Comparison of ENCODE assay signal across 10 cellular contexts in genomic region chr1:225921734-225922709, GRCh38. TPM values are rescaled to one million over a fixed set of nuclear protein-coding genes. Genes with fewer than 3 reads are reported as not detected.
DNase-seq lines count a peak whose midpoint lies in the region; ATAC-seq and TF ChIP-seq lines count a peak whose summit lies in the region.
"Had no signal": no experiment of that assay in that cellular context is flagged by ENCODE, and none has a peak within 500 bp of the region (broad histone marks: within the 10 kb centered on the region; RNA-seq: fewer than 3 reads in every experiment).

No MANE protein-coding gene starts in this region.

- H3K9me2 ChIP-seq in GM23248 (ENCODE audit: insufficient read depth) = no peaks in the 10 kb centered on the region

- H3K9ac ChIP-seq in GM23248 = no peak overlapping the region

- H3K27me3 ChIP-seq in GM23248 (replicated peaks; ENCODE audit: insufficient read depth) = no peaks in the 10 kb centered on the region

- H4K20me1 ChIP-seq in GM23248 (ENCODE audit: insufficient read depth) = no peaks in the 10 kb centered on the region

- TF ChIP-seq CTCF in 22Rv1 (IDR thresholded peaks at IDR 0.05) = no peak

- DNase-seq in GM23248 = no peak
- DNase-seq in RPMI7951 (ENCODE audit: low read depth) = peak; percentile 69
- DNase-seq in fibroblast of the conjunctiva (ENCODE audit: low read depth) = peak; percentile 4
- no peak for DNase-seq in amygdala (lab: John Stamatoyannopoulos, UW)
- DNase-seq in HK-2 (ENCODE audit: unreplicated experiment) = no peak
- no peak for DNase-seq in SIG-M5 (lab: John Stamatoyannopoulos, UW)
- DNase-seq: GF-D8, NCI-H2227 treated with DMSO at 0.1 percent for 48 hours had no signal

- no peaks in the 10 kb centered on the region for H3K9me3 ChIP-seq in GM23248 (ENCODE audit: low read depth)

- no peak overlapping the region for H2AFZ ChIP-seq in GM23248

- H3K36me3 ChIP-seq in GM23248 (ENCODE audit: low read depth) = peaks cover 13% of the 10 kb centered on the region; the same call in 1 of the 2 replicates

- no peak overlapping the region for H3K4me3 ChIP-seq in GM23248

- no peak for ATAC-seq in HG03432 (IDR thresholded peaks at IDR 0.05; ENCODE audit: unreplicated experiment)

- 77 to 79% methylated on average over 23 of the region's 23 CpGs for WGBS in GM23248 (ENCODE audit: low coverage in 1 of 2, low lambda C conversion rate in 2 of 2, missing lambda C conversion rate in 2 of 2), 2 experiments

- H3F3A ChIP-seq in GM23248 (ENCODE audit: insufficient read depth) = peaks cover 14% of the 10 kb centered on the region; the same call in 1 of the 2 replicates

- in situ Hi-C loops in GM23248 (cut with MboI) = no loop called here

- H3K27ac ChIP-seq in 22Rv1 (peak overlapping the region; percentile 94), GM23248 (no peak overlapping the region)

- H3K79me2 ChIP-seq in GM23248 (ENCODE audit: insufficient read depth) = peaks cover 31% of the 10 kb centered on the region

- peaks cover 26% of the 10 kb centered on the region for H3K4me1 ChIP-seq in GM23248 (ENCODE audit: insufficient read depth)

- H3K4me2 ChIP-seq in GM23248 (ENCODE audit: unreplicated experiment) = peak overlapping the region; percentile 82

RNA-seq across cellular contexts. Expression of gene PYCR2, which starts 2.0 kb away (rescaled TPM):
- 59.1 and 69.6 TPM in 2 replicates for total RNA-seq in GM23248 (2014; rRNA removed; shearing (Covaris generic))
- 55.5 and 61.1 TPM in 2 replicates for polyA plus RNA-seq in GM23248 (2016; fragmentation: Nextera tagmentation; extraction: Ambion mirVana)
- 31.2 and 38.9 TPM in 2 replicates for total RNA-seq in RPMI7951 (2014; rRNA removed; shearing (Covaris generic))

RNA-seq across cellular contexts. Expression of gene LEFTY2, which starts 19.0 kb away (rescaled TPM):
- total RNA-seq in GM23248 (2014; rRNA removed; shearing (Covaris generic)) = not detected in 2 replicates
- polyA plus RNA-seq in GM23248 (2016; fragmentation: Nextera tagmentation; extraction: Ambion mirVana) = not detected in 2 replicates
- total RNA-seq in RPMI7951 (2014; rRNA removed; shearing (Covaris generic)) = not detected in 2 replicates

RNA-seq across cellular contexts. Expression of gene LEFTY1, which starts 33.1 kb away (rescaled TPM):
- not detected in 2 replicates for total RNA-seq in GM23248 (2014; rRNA removed; shearing (Covaris generic))
- not detected in 2 replicates for polyA plus RNA-seq in GM23248 (2016; fragmentation: Nextera tagmentation; extraction: Ambion mirVana)
- not detected in 2 replicates for total RNA-seq in RPMI7951 (2014; rRNA removed; shearing (Covaris generic))

RNA-seq across cellular contexts. Expression of gene TMEM63A, which starts 39.8 kb away (rescaled TPM):
- total RNA-seq in GM23248 (2014; rRNA removed; shearing (Covaris generic)) = 9.7 and 11.9 TPM in 2 replicates
- polyA plus RNA-seq in GM23248 (2016; fragmentation: Nextera tagmentation; extraction: Ambion mirVana) = 8.5 and 13.5 TPM in 2 replicates
- total RNA-seq in RPMI7951 (2014; rRNA removed; shearing (Covaris generic)) = 7.6 and 8.2 TPM in 2 replicates

Comparison
In these comparisons a context has a peak if more than half of its experiments do, and no peak if none do; other contexts are left out.
1. DNase-seq: peak in RPMI7951 (single experiment) and fibroblast of the conjunctiva (single experiment); none in GM23248 (single experiment), amygdala (0 of 56), HK-2 (single experiment) and SIG-M5 (single experiment).